27 cellular contexts compared by ENCODE assay signal in genomic region chr21:40416572-40416971, GRCh38.
A peak's percentile ranks its signal among the peaks of the same experiment; 100 is the strongest.
DNase-seq lines count a peak whose midpoint lies in the region; ATAC-seq, FAIRE-seq and TF ChIP-seq lines count a peak whose summit lies in the region.
"Had no signal": no experiment of that assay in that cellular context is flagged by ENCODE, and none has a peak within 500 bp of the region (broad histone marks: within the 10 kb centered on the region; RNA-seq: fewer than 3 reads in every experiment).

No MANE protein-coding gene starts in this region.

- H3K4me1 Mint-ChIP-seq in HFFc6 (ENCODE audit: low read depth): no peaks in the 10 kb centered on the region
- H3K4me1 Mint-ChIP-seq in activated T-cell treated with anti-CD3 and anti-CD28 coated beads, Interleukin-2, amount 50 U/mL, for 72 hours (ENCODE audit: low read depth): no peaks in the 10 kb centered on the region
- H3K4me1 Mint-ChIP-seq: CD14-positive monocyte; CD4-positive, alpha-beta memory T cell; CD4-positive, CD25-positive, alpha-beta regulatory T cell; CD8-positive, alpha-beta memory T cell had no signal

- no peaks in the 10 kb centered on the region; the same call in none of the 2 replicates for H3K27me3 Mint-ChIP-seq in HFFc6 (ENCODE audit: insufficient read depth)
- H3K27me3 Mint-ChIP-seq in activated T-cell treated with anti-CD3 and anti-CD28 coated beads, Interleukin-2, amount 50 U/mL, for 72 hours (ENCODE audit: low read depth): no peaks in the 10 kb centered on the region
- H3K27me3 Mint-ChIP-seq: CD4-positive, CD25-positive, alpha-beta regulatory T cell; CD8-positive, alpha-beta memory T cell had no signal

- H3K36me3 Mint-ChIP-seq in HFFc6 (ENCODE audit: low read depth): peaks cover 17% of the 10 kb centered on the region
- H3K36me3 Mint-ChIP-seq in activated T-cell treated with anti-CD3 and anti-CD28 coated beads, Interleukin-2, amount 50 U/mL, for 72 hours (ENCODE audit: insufficient read depth in 2 of 2): no peaks in the 10 kb centered on the region
- H3K36me3 Mint-ChIP-seq: CD14-positive monocyte; CD4-positive, CD25-positive, alpha-beta regulatory T cell; CD8-positive, alpha-beta memory T cell had no signal

- DNase-seq in HFFc6: no peak
- DNase-seq in activated T-cell treated with anti-CD3 and anti-CD28 coated beads, Interleukin-2, amount 50 U/mL, for 1 hour: no peak
- DNase-seq in activated T-cell treated with anti-CD3 and anti-CD28 coated beads, Interleukin-2, amount 50 U/mL, for 72 hours: no peak
- no peak for DNase-seq in mesenteric fat pad (ENCODE audit: low spot score)
- DNase-seq: 8988T; ACHN; BE2C; C1 segment of cervical spinal cord; CD4-positive, alpha-beta memory T cell; CD4-positive, CD25-positive, alpha-beta regulatory T cell; CD8-positive, alpha-beta memory T cell; COR-L47; DMS 273 treated with DMSO at 0.1 percent for 48 hours; DMS153; DMS53; DMS79; DND-41; EL; GDM1 had no signal

- no peak for ATAC-seq in activated T-cell treated with anti-CD3 and anti-CD28 coated beads, Interleukin-2, amount 50 U/mL, for 72 hours (replicated peaks in 1 of 2)
- ATAC-seq: GM12878 had no signal

- 0 out of 2 replicates have a peak, but pooled peaks have one; percentile 13 for TF ChIP-seq CTCF in HFFc6 (IDR thresholded peaks at IDR 0.05)
- peak; percentile 71 for TF ChIP-seq CTCF in VCaP (conservative IDR thresholded peaks at IDR 0.05)

- peak; percentile 56 for FAIRE-seq in islet of Langerhans (lab: Jason Lieb, UNC)
- FAIRE-seq: A204.1, GM12878, GM12892, GM18507 had no signal

- no peak overlapping the region for H3K4me3 Mint-ChIP-seq in HFFc6
- no peak overlapping the region for H3K4me3 Mint-ChIP-seq in activated T-cell treated with anti-CD3 and anti-CD28 coated beads, Interleukin-2, amount 50 U/mL, for 72 hours
- H3K4me3 Mint-ChIP-seq: CD14-positive monocyte; CD4-positive, alpha-beta memory T cell; CD4-positive, CD25-positive, alpha-beta regulatory T cell; CD8-positive, alpha-beta memory T cell had no signal

- H3K27ac Mint-ChIP-seq in HFFc6: no peak overlapping the region
- H3K27ac Mint-ChIP-seq in activated T-cell treated with anti-CD3 and anti-CD28 coated beads, Interleukin-2, amount 50 U/mL, for 72 hours: no peak overlapping the region
- H3K27ac Mint-ChIP-seq: CD14-positive monocyte; CD4-positive, alpha-beta memory T cell; CD4-positive, CD25-positive, alpha-beta regulatory T cell; CD8-positive, alpha-beta memory T cell had no signal

- peaks cover 37% of the 10 kb centered on the region for H3K9me3 Mint-ChIP-seq in HFFc6
- peaks cover 5 to 10% of the 10 kb centered on the region in 2 donors for H3K9me3 Mint-ChIP-seq in activated T-cell treated with anti-CD3 and anti-CD28 coated beads, Interleukin-2, amount 50 U/mL, for 72 hours

- H3K27ac ChIP-seq in VCaP: 0 out of 2 replicates have a peak overlapping the region, but pooled peaks have one; percentile 4
- H3K27ac ChIP-seq: BLaER1 had no signal
